Comparison of ENCODE assay signal across 1 cellular context in genomic region chr17:42050360-42051012, GRCh38.
A peak's percentile ranks its signal among the peaks of the same experiment; 100 is the strongest.
TF ChIP-seq lines count a peak whose summit lies in the region.

Gene C17orf113, minus strand, starts transcription at chr17:42050601. Its CDS starts 7,225 bp downstream, at chr17:42043376.

TF ChIP-seq in HepG2, 621 proteins besides CTCF, POLR2A, EP300 and RAD21 (continued from another document and continues in another):
- TF ChIP-seq POGK (CRISPR knock-in tag; conservative IDR thresholded peaks at IDR 0.05) (no peak; the same call in 1 of the 2 replicates), BRD4 (CRISPR knock-in tag; IDR thresholded peaks at IDR 0.05) (peak; percentile 81; the same call in 1 of the 2 replicates), AKAP8 (CRISPR knock-in tag; IDR thresholded peaks at IDR 0.05) (peak; percentile 72; the same call in 1 of the 2 replicates), ZBTB42 (CRISPR knock-in tag; IDR thresholded peaks at IDR 0.05) (no peak), AGO2 (optimal IDR thresholded peaks at IDR 0.05; ENCODE audit: low read depth, low read length) (no peak), ZHX1 (CRISPR knock-in tag; IDR thresholded peaks at IDR 0.05; ENCODE audit: low read depth) (0 out of 2 replicates have a peak, but pooled peaks have one; percentile 51), ZFP36L1 (CRISPR knock-in tag; IDR thresholded peaks at IDR 0.05) (no peak), HINFP (CRISPR knock-in tag; IDR thresholded peaks at IDR 0.05; ENCODE audit: low read depth) (no peak; the same call in 1 of the 2 replicates), ZNF547 (CRISPR knock-in tag; IDR thresholded peaks at IDR 0.05) (0 out of 2 replicates have a peak, but pooled peaks have one; percentile 35), ZFP91 (CRISPR knock-in tag; IDR thresholded peaks at IDR 0.05; ENCODE audit: borderline replicate concordance) (peak; percentile 48; the same call in 1 of the 2 replicates), SP5 (CRISPR knock-in tag; IDR thresholded peaks at IDR 0.05; ENCODE audit: borderline replicate concordance, low read depth) (no peak), ZNF253 (CRISPR knock-in tag; IDR thresholded peaks at IDR 0.05; ENCODE audit: borderline replicate concordance) (no peak), HBP1 (CRISPR knock-in tag; IDR thresholded peaks at IDR 0.05; ENCODE audit: low read depth) (no peak), ZNF326 (CRISPR knock-in tag; IDR thresholded peaks at IDR 0.05; ENCODE audit: borderline replicate concordance) (no peak), TFAP4 (IDR thresholded peaks at IDR 0.05; ENCODE audit: borderline replicate concordance, low read depth) (no peak), TBL1XR1 (IDR thresholded peaks at IDR 0.05; ENCODE audit: borderline replicate concordance, low read length, partially characterized antibody) (no peak), DRAP1 (CRISPR knock-in tag; IDR thresholded peaks at IDR 0.05) (no peak; the same call in 1 of the 2 replicates), ZBTB33 (CRISPR knock-in tag; IDR thresholded peaks at IDR 0.05) (no peak), ZBED4 (CRISPR knock-in tag; IDR thresholded peaks at IDR 0.05; ENCODE audit: borderline replicate concordance) (no peak), NR0B2 (CRISPR knock-in tag; IDR thresholded peaks at IDR 0.05) (peak; percentile 46; the same call in 1 of the 2 replicates), MEIS1 (CRISPR knock-in tag; IDR thresholded peaks at IDR 0.05; ENCODE audit: borderline replicate concordance) (0 out of 2 replicates have a peak, but pooled peaks have one; percentile 64), HMGXB4 (CRISPR knock-in tag; IDR thresholded peaks at IDR 0.05; ENCODE audit: borderline replicate concordance in 1 of 2, low read depth in 1 of 2) (peak; percentile 57 to 94; a peak in 3 of 4 replicates), ZFP82 (CRISPR knock-in tag; IDR thresholded peaks at IDR 0.05; ENCODE audit: borderline replicate concordance) (0 out of 2 replicates have a peak, but pooled peaks have one; percentile 41), ZNF639 (CRISPR knock-in tag; conservative IDR thresholded peaks at IDR 0.05) (peak; percentile 63; the same call in 1 of the 2 replicates), CBX2 (IDR thresholded peaks at IDR 0.05; ENCODE audit: low read depth, low read length) (no peak), CBX2 (CRISPR knock-in tag; IDR thresholded peaks at IDR 0.05; ENCODE audit: low read depth) (no peak), HDAC1 (CRISPR knock-in tag; IDR thresholded peaks at IDR 0.05) (peak; percentile 81), ZNF678 (CRISPR knock-in tag; IDR thresholded peaks at IDR 0.05) (0 out of 2 replicates have a peak, but pooled peaks have one; percentile 39), MEIS2 (CRISPR knock-in tag; IDR thresholded peaks at IDR 0.05) (peak; percentile 66; the same call in 1 of the 2 replicates)
